Comparison of ENCODE assay signal across 19 cellular contexts in genomic region chr10:84158061-84158460, GRCh38. TPM values are rescaled to one million over a fixed set of nuclear protein-coding genes. Genes with fewer than 3 reads are reported as not detected.
A peak's percentile ranks its signal among the peaks of the same experiment; 100 is the strongest.
DNase-seq lines count a peak whose midpoint lies in the region; ATAC-seq and TF ChIP-seq lines count a peak whose summit lies in the region.
"Had no signal": no experiment of that assay in that cellular context is flagged by ENCODE, and none has a peak within 500 bp of the region (broad histone marks: within the 10 kb centered on the region; RNA-seq: fewer than 3 reads in every experiment).

No MANE protein-coding gene starts in this region.

- peaks cover 0 to 27% (median 0%) of the 10 kb centered on the region in 3 donors for H3K36me3 ChIP-seq in esophagus squamous epithelium

- in situ Hi-C loops in SK-MEL-5 (cut with HindIII; ENCODE audit: low pct_unique_long_range_greater_than_20kb, low sequenced_read_pairs), result no loop called here

- H3K36me3 Mint-ChIP-seq in activated naive CD4-positive, alpha-beta T cell treated with anti-CD3 and anti-CD28 coated beads, Interleukin-2, amount 50 U/mL, for 24 hours, result peaks cover 2% of the 10 kb centered on the region
- H3K36me3 Mint-ChIP-seq in stimulated activated effector memory CD8-positive, alpha-beta T cell treated with anti-CD3 and anti-CD28 coated beads, Interleukin-12 subunit alpha, Interleukin-12 subunit beta, amount 100 ng/mL, for 72 hours, result peaks cover 27% of the 10 kb centered on the region

- H3K4me3 Mint-ChIP-seq in activated naive CD4-positive, alpha-beta T cell treated with anti-CD3 and anti-CD28 coated beads, Interleukin-2, amount 50 U/mL, for 24 hours, result no peak overlapping the region
- H3K4me3 Mint-ChIP-seq in stimulated activated effector memory CD8-positive, alpha-beta T cell treated with anti-CD3 and anti-CD28 coated beads, Interleukin-12 subunit alpha, Interleukin-12 subunit beta, amount 100 ng/mL, for 72 hours, result no peak overlapping the region
- H3K4me3 Mint-ChIP-seq: CD14-positive monocyte had no signal

- H3K27me3 Mint-ChIP-seq in activated naive CD4-positive, alpha-beta T cell treated with anti-CD3 and anti-CD28 coated beads, Interleukin-2, amount 50 U/mL, for 24 hours, result no peaks in the 10 kb centered on the region

- H3K4me1 ChIP-seq in esophagus squamous epithelium, result peaks cover 0 to 56% (median 4%) of the 10 kb centered on the region in 3 donors

- TF ChIP-seq POLR2A in esophagus squamous epithelium (IDR thresholded peaks at IDR 0.05), result no peak

- H3K27ac ChIP-seq in esophagus squamous epithelium, result peak overlapping the region in 3 of 4 donors; percentile 72 to 79 (median 76)
- H3K27ac ChIP-seq: KMS-11 had no signal

- 84 to 86% methylated on average over 2 of the region's 2 CpGs for whole genome bisulfite sequencing in esophagus squamous epithelium, 2 donors

- intact Hi-C loops in esophagus squamous epithelium (cut with DNase I), result no loop called here

- peaks cover 0 to 12% (median 0%) of the 10 kb centered on the region in 4 donors for H3K27me3 ChIP-seq in esophagus squamous epithelium

- H3K9me3 Mint-ChIP-seq in activated naive CD4-positive, alpha-beta T cell treated with anti-CD3 and anti-CD28 coated beads, Interleukin-2, amount 50 U/mL, for 24 hours, result no peaks in the 10 kb centered on the region
- no peaks in the 10 kb centered on the region for H3K9me3 Mint-ChIP-seq in stimulated activated effector memory CD8-positive, alpha-beta T cell treated with anti-CD3 and anti-CD28 coated beads, Interleukin-12 subunit alpha, Interleukin-12 subunit beta, amount 100 ng/mL, for 72 hours

- H3K4me1 Mint-ChIP-seq in activated naive CD4-positive, alpha-beta T cell treated with anti-CD3 and anti-CD28 coated beads, Interleukin-2, amount 50 U/mL, for 24 hours, result peaks cover 29% of the 10 kb centered on the region
- H3K4me1 Mint-ChIP-seq in stimulated activated effector memory CD8-positive, alpha-beta T cell treated with anti-CD3 and anti-CD28 coated beads, Interleukin-12 subunit alpha, Interleukin-12 subunit beta, amount 100 ng/mL, for 72 hours, result peaks cover 16% of the 10 kb centered on the region

- TF ChIP-seq CTCF in esophagus squamous epithelium (IDR thresholded peaks at IDR 0.05), result no peak

- H3K9me3 ChIP-seq in esophagus squamous epithelium, result no peaks in the 10 kb centered on the region

- no peak for ATAC-seq in stimulated activated effector memory CD8-positive, alpha-beta T cell treated with anti-CD3 and anti-CD28 coated beads, Interleukin-12 subunit alpha, Interleukin-12 subunit beta, amount 100 ng/mL, for 72 hours
- ATAC-seq in HG02623 (IDR thresholded peaks at IDR 0.05; ENCODE audit: unreplicated experiment), result no peak
- ATAC-seq: HCT116 had no signal

- H3K27ac Mint-ChIP-seq in activated naive CD4-positive, alpha-beta T cell treated with anti-CD3 and anti-CD28 coated beads, Interleukin-2, amount 50 U/mL, for 24 hours, result peak overlapping the region; percentile 59
- peak overlapping the region; percentile 18 for H3K27ac Mint-ChIP-seq in stimulated activated effector memory CD8-positive, alpha-beta T cell treated with anti-CD3 and anti-CD28 coated beads, Interleukin-12 subunit alpha, Interleukin-12 subunit beta, amount 100 ng/mL, for 72 hours

- H3K4me3 ChIP-seq in esophagus squamous epithelium, result no peak overlapping the region

- DNase-seq in activated naive CD4-positive, alpha-beta T cell treated with Interleukin-2 at 50 U/mL for 16 hours, result no peak
- DNase-seq in SK-MEL-5 (ENCODE audit: low read depth, low spot score), result peak; percentile 34
- no peak for DNase-seq in esophagus squamous epithelium (lab: John Stamatoyannopoulos, UW)
- DNase-seq in stimulated activated effector memory CD8-positive, alpha-beta T cell treated with anti-CD3 and anti-CD28 coated beads, Interleukin-12 subunit alpha, Interleukin-12 subunit beta, amount 100 ng/mL, for 72 hours (ENCODE audit: low spot score in 2 of 2), result no peak
- DNase-seq in AML-193 (lab: John Stamatoyannopoulos, UW), result no peak
- no peak for DNase-seq in C1 segment of cervical spinal cord (lab: John Stamatoyannopoulos, UW)
- DNase-seq: GOT3, NCI-H1048, NCI-H2081, NCI-H446 treated with DMSO at 0.1 percent for 48 hours, NCI-H69, SHP77 had no signal

RNA-seq across cellular contexts. Expression of gene GPR15LG, which starts 15.5 kb away (rescaled TPM):
- total RNA-seq in SK-MEL-5 (2014; rRNA removed; shearing (Covaris generic)), result not detected in 2 replicates
- not detected in 2 replicates for polyA plus RNA-seq in SK-MEL-5 (2015; cell fraction: cytosol; rRNA removed)
- polyA plus RNA-seq in SK-MEL-5 (2015; cell fraction: nucleus; rRNA removed), result not detected in 2 replicates
- total RNA-seq in esophagus squamous epithelium, result 100 to 1,000 TPM; 132 to 352 (median 320) TPM
- total RNA-seq: RPMI7951; T-helper 1 cell treated with Interleukin-12 subunit alpha and Interleukin-12 subunit beta and Interleukin-4 antibody, amounts not matched to agents 30 ng/mL and 1 ng/mL, for 36 hours had no signal
- polyA plus RNA-seq: CD14-positive monocyte had no signal

RNA-seq across cellular contexts. Expression of gene GHITM, which starts 18.8 kb away (rescaled TPM):
- total RNA-seq in SK-MEL-5 (2014; rRNA removed; shearing (Covaris generic)), result 246 and 275 TPM in 2 replicates
- polyA plus RNA-seq in SK-MEL-5 (2015; cell fraction: cytosol; rRNA removed), result 181 and 191 TPM in 2 replicates
- polyA plus RNA-seq in SK-MEL-5 (2015; cell fraction: nucleus; rRNA removed), result 54.0 and 54.2 TPM in 2 replicates
- 100 to 1,000 TPM; 137 to 289 (median 182) TPM for total RNA-seq in esophagus squamous epithelium

RNA-seq across cellular contexts. Expression of gene CDHR1, which starts 36.3 kb away (rescaled TPM):
- not detected in 2 replicates for total RNA-seq in SK-MEL-5 (2014; rRNA removed; shearing (Covaris generic))
- polyA plus RNA-seq in SK-MEL-5 (2015; cell fraction: cytosol; rRNA removed), result 0.44 TPM in 1 of 2 replicates, not detected in the other
- polyA plus RNA-seq in SK-MEL-5 (2015; cell fraction: nucleus; rRNA removed), result 0.09 TPM in 1 of 2 replicates, not detected in the other
- total RNA-seq in esophagus squamous epithelium, result 10 to 100 TPM in 3 of 4 donors, 1 to 10 TPM in 1; 6.7 to 15.0 (median 12.2) TPM
- total RNA-seq: RPMI7951 had no signal
- polyA plus RNA-seq: CD14-positive monocyte had no signal

Comparison
In these comparisons a context has a peak if more than half of its experiments do, and no peak if none do; other contexts are left out.
1. RNA of gene GPR15LG, which starts 15.5 kb away (total RNA-seq): 132 to 352 TPM in esophagus squamous epithelium; not detected in SK-MEL-5; every median in the first group is over 100 times any median in the second.